ENCODE assay signal across 41 cellular contexts in genomic region chr9:130688070-130688469, GRCh38. TPM values are rescaled to one million over a fixed set of nuclear protein-coding genes. Genes with fewer than 3 reads are reported as not detected.
"Had no signal": no experiment of that assay in that cellular context is flagged by ENCODE, and none has a peak within 500 bp of the region (broad histone marks: within the 10 kb centered on the region; RNA-seq: fewer than 3 reads in every experiment).

No MANE protein-coding gene starts in this region.

- H3K36me3 ChIP-seq: ascending aorta, breast epithelium, Peyer's patch, SJSA1 had no signal

- H3K27ac ChIP-seq: ascending aorta, body of pancreas, breast epithelium, KMS-11, Peyer's patch, SJSA1 had no signal

- H3K36me3 Mint-ChIP-seq: activated CD4-positive, alpha-beta memory T cell treated with anti-CD3 and anti-CD28 coated beads for 36 hours; activated naive CD4-positive, alpha-beta T cell treated with anti-CD3 and anti-CD28 coated beads, Interleukin-2, amount 50 U/mL, for 24 hours; activated naive CD8-positive, alpha-beta T cell treated with anti-CD3 and anti-CD28 coated beads, Interleukin-2, amount 10 ng/mL, durations not matched to agents 7 days and 5 days had no signal

- H3K4me3 ChIP-seq: ascending aorta, body of pancreas, breast epithelium, Peyer's patch, SJSA1 had no signal

- H3K4me2 ChIP-seq: KMS-11, SK-N-SH had no signal

- DNase-seq: activated CD4-positive, alpha-beta memory T cell treated with anti-CD3 and anti-CD28 coated beads for 36 hours; activated CD4-positive, alpha-beta T cell treated with anti-CD3 and anti-CD28 coated beads, Interleukin-2, amount 50 U/mL, for 1 hour; activated CD8-positive, alpha-beta memory T cell treated with anti-CD3 and anti-CD28 coated beads, Interleukin-2, amount 50 U/mL, for 4 hours; activated gamma-delta T cell; activated naive CD4-positive, alpha-beta T cell treated with Interleukin-2 at 50 U/mL for 16 hours; activated naive CD8-positive, alpha-beta T cell treated with anti-CD3 and anti-CD28 coated beads, Interleukin-2, amount 10 ng/mL, durations not matched to agents 7 days and 5 days; activated T-cell treated with anti-CD3 and anti-CD28 coated beads for 4 hours; activated T-cell treated with anti-CD3 and anti-CD28 coated beads, Interleukin-2, amount 50 U/mL, for 4 hours; amygdala; body of pancreas; MM.1S; MV-4-11; NCI-H1092; NCI-H1436 treated with DMSO at 0.1 percent for 48 hours; NCI-H1694 treated with DMSO at 0.1 percent for 48 hours; NCI-H2029; NCI-H2107; NCI-H2171; NCI-H446; NCI-H510A treated with DMSO at 0.1 percent for 48 hours; NCI-H526 treated with DMSO at 0.1 percent for 48 hours; NK-92 treated with Interleukin-12 subunit alpha and Interleukin-12 subunit beta, amount 100 ng/mL, for 24 hours; PC-3; Peyer's patch; RPMI8226; SHP77 treated with DMSO at 0.1 percent for 48 hours; SK-N-SH; T-helper 1 cell; T1000 had no signal

- H3K4me3 Mint-ChIP-seq: activated CD4-positive, alpha-beta memory T cell treated with anti-CD3 and anti-CD28 coated beads for 36 hours; activated naive CD4-positive, alpha-beta T cell treated with anti-CD3 and anti-CD28 coated beads, Interleukin-2, amount 50 U/mL, for 24 hours; activated naive CD8-positive, alpha-beta T cell treated with anti-CD3 and anti-CD28 coated beads, Interleukin-2, amount 10 ng/mL, durations not matched to agents 7 days and 5 days; activated T-cell treated with anti-CD3 and anti-CD28 coated beads, Interleukin-2, amount 50 U/mL, for 4 hours; activated T-helper 1 cell treated with anti-CD3 and anti-CD28 coated beads, Interleukin-12 subunit alpha, Interleukin-12 subunit beta, Interleukin-2, Interleukin-4 antibody, amounts not matched to agents 30 ng/mL and 10 ng/mL and 1 ng/mL, durations not matched to agents 14 hours and 24 hours and 36 hours had no signal

- H3K9ac ChIP-seq: KMS-11, SK-N-SH had no signal

- H3K27me3 Mint-ChIP-seq: activated CD4-positive, alpha-beta memory T cell treated with anti-CD3 and anti-CD28 coated beads for 36 hours; activated naive CD4-positive, alpha-beta T cell treated with anti-CD3 and anti-CD28 coated beads, Interleukin-2, amount 50 U/mL, for 24 hours had no signal

- H3K27me3 ChIP-seq: ascending aorta, body of pancreas, breast epithelium, Peyer's patch, SJSA1 had no signal

- H3K9me3 Mint-ChIP-seq: activated naive CD4-positive, alpha-beta T cell treated with anti-CD3 and anti-CD28 coated beads, Interleukin-2, amount 50 U/mL, for 24 hours; activated naive CD8-positive, alpha-beta T cell treated with anti-CD3 and anti-CD28 coated beads, Interleukin-2, amount 10 ng/mL, durations not matched to agents 7 days and 5 days; activated T-cell treated with anti-CD3 and anti-CD28 coated beads, Interleukin-2, amount 50 U/mL, for 4 hours had no signal

- H3K4me1 ChIP-seq: ascending aorta, breast epithelium had no signal

- H3K9me3 ChIP-seq: ascending aorta, body of pancreas, SJSA1, SK-N-SH had no signal

- ATAC-seq: body of pancreas, PC-3 had no signal

- H3K27ac Mint-ChIP-seq: activated CD4-positive, alpha-beta memory T cell treated with anti-CD3 and anti-CD28 coated beads for 36 hours; activated naive CD4-positive, alpha-beta T cell treated with anti-CD3 and anti-CD28 coated beads, Interleukin-2, amount 50 U/mL, for 24 hours; activated naive CD8-positive, alpha-beta T cell treated with anti-CD3 and anti-CD28 coated beads, Interleukin-2, amount 10 ng/mL, durations not matched to agents 7 days and 5 days; activated T-helper 1 cell treated with anti-CD3 and anti-CD28 coated beads, Interleukin-12 subunit alpha, Interleukin-12 subunit beta, Interleukin-2, Interleukin-4 antibody, amounts not matched to agents 30 ng/mL and 10 ng/mL and 1 ng/mL, durations not matched to agents 14 hours and 24 hours and 36 hours had no signal

- FAIRE-seq: colon, TTC549 had no signal

RNA-seq across cellular contexts. Expression of gene PRDM12, which starts 23.7 kb away (rescaled TPM):
- total RNA-seq: ascending aorta; body of pancreas; breast epithelium; cardiac septum; cerebellum; LHCN-M2; PC-3; SJSA1; T-helper 2 cell treated with Interferon-gamma antibody and Interleukin-4, amounts not matched to agents 100 ng/mL and 5 ng/mL, for 36 hours had no signal
